In genomic region chr11:92628401-92629292, GRCh38 we compare ENCODE assay signal across 1 cellular context.
TF ChIP-seq lines count a peak whose summit lies in the region.

No MANE protein-coding gene starts in this region.

TF ChIP-seq in SK-N-SH, 30 proteins besides CTCF, POLR2A, EP300 and RAD21 (continued from another document):
- TF ChIP-seq REST (IDR thresholded peaks at IDR 0.05; ENCODE audit: low read depth, low read length), result no peak
